In genomic region chr4:110154586-110154985, GRCh38 we compare ENCODE assay signal across 21 cellular contexts.
"Had no signal": no experiment of that assay in that cellular context is flagged by ENCODE, and none has a peak within 500 bp of the region (broad histone marks: within the 10 kb centered on the region; RNA-seq: fewer than 3 reads in every experiment).

No MANE protein-coding gene starts in this region.

- H3K27me3 Mint-ChIP-seq: activated naive CD4-positive, alpha-beta T cell treated with anti-CD3 and anti-CD28 coated beads, Interleukin-2, amount 50 U/mL, for 24 hours; stimulated activated memory B cell treated with anti-CD40 and anti-IgM and Interleukin-4, amounts not matched to agents 10 μg/mL and 1 μg/mL and 100 μg/mL, for 72 hours had no signal

- H3K27ac Mint-ChIP-seq: activated naive CD4-positive, alpha-beta T cell treated with anti-CD3 and anti-CD28 coated beads, Interleukin-2, amount 50 U/mL, for 24 hours; stimulated activated memory B cell treated with anti-CD40 and anti-IgM and Interleukin-4, amounts not matched to agents 10 μg/mL and 1 μg/mL and 100 μg/mL, for 72 hours had no signal

- ATAC-seq: esophagus mucosa; gastrocnemius medialis; heart left ventricle; stimulated activated memory B cell treated with anti-CD40 and anti-IgM and Interleukin-4, amounts not matched to agents 10 μg/mL and 1 μg/mL and 100 μg/mL, for 72 hours had no signal

- DNase-seq: activated CD4-positive, alpha-beta T cell treated with anti-CD3 and anti-CD28 coated beads for 1 hour; activated CD8-positive, alpha-beta memory T cell treated with anti-CD3 and anti-CD28 coated beads for 24 hours; activated CD8-positive, alpha-beta memory T cell treated with anti-CD3 and anti-CD28 coated beads, Interleukin-2, amount 50 U/mL, for 48 hours; activated effector memory CD4-positive, alpha-beta T cell treated with Interleukin-2 at 50 U/mL for 16 hours; activated T-cell treated with anti-CD3 and anti-CD28 coated beads, Interleukin-2, amount 50 U/mL, for 48 hours; effector CD4-positive, alpha-beta T cell; gastrocnemius medialis; heart left ventricle; kidney glomerular epithelial cell; left ventricle myocardium inferior; mammary epithelial cell; midbrain; occipital lobe; posterior cingulate gyrus; sigmoid colon; stimulated activated CD4-positive, alpha-beta T cell treated with anti-CD3 and anti-CD28 coated beads, Interleukin-4, amount 100 ng/mL, for 4 hours; T1000; thyroid gland had no signal

- H3K4me3 Mint-ChIP-seq: activated naive CD4-positive, alpha-beta T cell treated with anti-CD3 and anti-CD28 coated beads, Interleukin-2, amount 50 U/mL, for 24 hours; stimulated activated memory B cell treated with anti-CD40 and anti-IgM and Interleukin-4, amounts not matched to agents 10 μg/mL and 1 μg/mL and 100 μg/mL, for 72 hours had no signal

- H3K4me1 Mint-ChIP-seq: activated naive CD4-positive, alpha-beta T cell treated with anti-CD3 and anti-CD28 coated beads, Interleukin-2, amount 50 U/mL, for 24 hours; stimulated activated memory B cell treated with anti-CD40 and anti-IgM and Interleukin-4, amounts not matched to agents 10 μg/mL and 1 μg/mL and 100 μg/mL, for 72 hours had no signal

- H3K36me3 Mint-ChIP-seq: activated naive CD4-positive, alpha-beta T cell treated with anti-CD3 and anti-CD28 coated beads, Interleukin-2, amount 50 U/mL, for 24 hours; stimulated activated memory B cell treated with anti-CD40 and anti-IgM and Interleukin-4, amounts not matched to agents 10 μg/mL and 1 μg/mL and 100 μg/mL, for 72 hours had no signal

- H3K9me3 Mint-ChIP-seq: activated naive CD4-positive, alpha-beta T cell treated with anti-CD3 and anti-CD28 coated beads, Interleukin-2, amount 50 U/mL, for 24 hours; stimulated activated memory B cell treated with anti-CD40 and anti-IgM and Interleukin-4, amounts not matched to agents 10 μg/mL and 1 μg/mL and 100 μg/mL, for 72 hours had no signal
